Comparison of ENCODE assay signal across 22 cellular contexts in the genomic region with DNA sequence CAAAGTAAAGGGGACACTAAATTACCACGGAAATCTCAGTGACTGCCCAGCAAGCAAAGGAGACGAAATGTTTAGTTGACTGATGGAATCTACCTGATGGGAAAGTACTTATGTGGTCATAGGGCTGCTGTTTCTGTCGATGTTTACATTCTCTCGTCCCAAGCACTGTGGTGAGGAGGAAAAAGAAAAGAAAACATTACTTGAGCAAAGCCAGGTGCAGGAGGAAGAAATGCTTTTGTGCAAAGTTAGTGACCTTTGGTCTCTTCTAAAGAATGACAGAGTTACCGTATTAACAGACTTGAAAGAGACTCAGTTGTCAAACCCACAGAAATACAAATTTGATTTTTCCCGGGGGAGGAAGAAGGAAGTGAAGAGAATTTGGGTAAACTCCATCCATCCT. TPM values are rescaled to one million over a fixed set of nuclear protein-coding genes. Genes with fewer than 3 reads are reported as not detected.
DNase-seq lines count a peak whose midpoint lies in the region; ATAC-seq and TF ChIP-seq lines count a peak whose summit lies in the region.
"Had no signal": no experiment of that assay in that cellular context is flagged by ENCODE, and none has a peak within 500 bp of the region (broad histone marks: within the 10 kb centered on the region; RNA-seq: fewer than 3 reads in every experiment).

No MANE protein-coding gene starts in this region.

- H4K91ac ChIP-seq in neuronal stem cell (ENCODE audit: low read depth, low read length, poor library complexity): no peak overlapping the region

- no peaks in the 10 kb centered on the region for H3K79me1 ChIP-seq in neuronal stem cell (ENCODE audit: low read depth, low read length)

- in situ Hi-C loops in Caki2 (cut with HindIII; ENCODE audit: low pct_unique_long_range_greater_than_20kb, low sequenced_read_pairs): no loop called here

- no peak overlapping the region for H3K4ac ChIP-seq in neuronal stem cell (ENCODE audit: low read length)

- ATAC-seq in HG03460 (IDR thresholded peaks at IDR 0.05; ENCODE audit: unreplicated experiment): no peak
- ATAC-seq: activated T-cell treated with anti-CD3 and anti-CD28 coated beads, Interleukin-2, amount 50 U/mL, for 4 hours; gastrocnemius medialis; GM23338 had no signal

- H4K8ac ChIP-seq in neuronal stem cell (ENCODE audit: low read depth, low read length): no peak overlapping the region

- H3K4me2 ChIP-seq in neuronal stem cell (ENCODE audit: insufficient read depth, low read length, poor library complexity, severe bottlenecking): no peak overlapping the region
- H3K4me2 ChIP-seq: GM23338 had no signal

- DNase-seq in Caki2 (ENCODE audit: low read depth) (peak; percentile 75), amniotic epithelial cell (ENCODE audit: low read depth) (peak; percentile 16), kidney epithelial cell (ENCODE audit: low read depth) (peak; percentile 32), neuronal stem cell (ENCODE audit: low spot score) (peak; percentile 31), mesenteric fat pad (ENCODE audit: low spot score) (no peak), NCI-H146 treated with DMSO at 0.1 percent for 48 hours (lab: John Stamatoyannopoulos, UW; ENCODE audit: unreplicated experiment) (no peak)
- DNase-seq in activated T-cell treated with anti-CD3 and anti-CD28 coated beads, Interleukin-2, amount 50 U/mL, for 48 hours: no peak
- DNase-seq: activated naive CD4-positive, alpha-beta T cell; activated T-cell treated with anti-CD3 and anti-CD28 coated beads, Interleukin-2, amount 50 U/mL, for 4 hours; cortex of kidney; gastrocnemius medialis; immature natural killer cell; NCI-H1694; NCI-H510A treated with DMSO at 0.1 percent for 48 hours; Right ventricle myocardium superior; stimulated activated CD4-positive, alpha-beta T cell treated with anti-CD3 and anti-CD28 coated beads, Interleukin-15, amount 100 ng/mL, for 24 hours; stimulated activated naive CD4-positive, alpha-beta T cell; testis had no signal

- no peak overlapping the region for H2BK15ac ChIP-seq in neuronal stem cell (ENCODE audit: low read length)

- peaks cover 3 to 5% of the 10 kb centered on the region in 2 donors for H3K4me1 ChIP-seq in neuronal stem cell (ENCODE audit: control insufficient read depth in 2 of 2, insufficient read depth in 1 of 2, low read depth in 1 of 2, low read length in 2 of 2)
- H3K4me1 ChIP-seq: gastrocnemius medialis, testis had no signal

- no peak overlapping the region for H3K18ac ChIP-seq in neuronal stem cell (ENCODE audit: low read length)

- no peak overlapping the region for H2BK5ac ChIP-seq in neuronal stem cell (ENCODE audit: low read length)

- peak overlapping the region; percentile 62 for H3K27ac ChIP-seq in neuronal stem cell (replicated peaks; ENCODE audit: low read length)
- H3K27ac ChIP-seq: C4-2B, gastrocnemius medialis, HL-60, testis had no signal

- no peak overlapping the region for H3K23ac ChIP-seq in neuronal stem cell (ENCODE audit: low read depth, low read length, poor library complexity)

- no peak overlapping the region for H2AFZ ChIP-seq in neuronal stem cell (ENCODE audit: low read length)
- H2AFZ ChIP-seq: GM23338 had no signal

- no peak overlapping the region for H2BK120ac ChIP-seq in neuronal stem cell (ENCODE audit: low read depth, low read length)

- no peak overlapping the region for H3K9ac ChIP-seq in neuronal stem cell (ENCODE audit: low read depth, low read length, poor library complexity)

- no peak overlapping the region for H3K14ac ChIP-seq in neuronal stem cell (ENCODE audit: low read length)

- peaks cover 0 to 2% of the 10 kb centered on the region in 2 donors for H3K9me3 ChIP-seq in neuronal stem cell (replicated peaks in 1 of 2; ENCODE audit: control insufficient read depth in 2 of 2, insufficient read depth in 1 of 2, low read depth in 1 of 2, low read length in 2 of 2)
- H3K9me3 ChIP-seq: gastrocnemius medialis, testis had no signal

- no peak overlapping the region for H2AK5ac ChIP-seq in neuronal stem cell (ENCODE audit: low read depth, low read length)

- no peak overlapping the region for H2BK12ac ChIP-seq in neuronal stem cell (ENCODE audit: low read length)

- no peak for TF ChIP-seq CTCF in kidney epithelial cell (IDR thresholded peaks at IDR 0.05; ENCODE audit: insufficient read depth, low read length, poor library complexity, severe bottlenecking)

- no peaks in the 10 kb centered on the region for H3K27me3 ChIP-seq in kidney epithelial cell (ENCODE audit: control insufficient read depth, insufficient read depth, low read length)
- H3K27me3 ChIP-seq in neuronal stem cell (ENCODE audit: control insufficient read depth in 3 of 3, insufficient read depth in 3 of 3, low read depth in 1 of 3, low read length in 3 of 3): no peaks in the 10 kb centered on the region
- H3K27me3 ChIP-seq: gastrocnemius medialis, testis had no signal

- H3K36me3 ChIP-seq in kidney epithelial cell (ENCODE audit: control insufficient read depth, insufficient read depth, low read length): no peaks in the 10 kb centered on the region
- peaks cover 0 to 65% of the 10 kb centered on the region in 2 donors for H3K36me3 ChIP-seq in neuronal stem cell (replicated peaks in 1 of 2; ENCODE audit: control insufficient read depth in 2 of 2, insufficient read depth in 2 of 2, low read length in 2 of 2)

- no CpG with 5 or more reads among the region's 6 CpGs for WGBS in neuronal stem cell (ENCODE audit: extremely low coverage in 2 of 2, insufficient read length in 2 of 2, insufficient replicate concordance in 1 of 2), 2 donors

- no peak overlapping the region for H3K4me3 ChIP-seq in kidney epithelial cell (ENCODE audit: low read depth, low read length)
- H3K4me3 ChIP-seq in neuronal stem cell (ENCODE audit: low read length in 2 of 2): no peak overlapping the region
- H3K4me3 ChIP-seq: gastrocnemius medialis, GM23338, testis had no signal

RNA-seq across cellular contexts. Expression of gene FMC1, which starts 43.3 kb away (rescaled TPM):
- total RNA-seq in Caki2 (2014; rRNA removed; shearing (Covaris generic); ENCODE audit: low replicate concordance): 15.9 and 48.3 TPM in 2 replicates
- total RNA-seq in kidney epithelial cell: 8.3 and 8.4 TPM in 2 replicates
- 79.5 TPM for polyA plus RNA-seq in neuronal stem cell (2013, experiment 1 of 2)
- 82.2 TPM for polyA plus RNA-seq in neuronal stem cell (2013, experiment 2 of 2)
- total RNA-seq in mesenteric fat pad: 9.9 TPM

Comparison
In these comparisons a context has a peak if more than half of its experiments do, and no peak if none do; other contexts are left out.
1. DNase-seq: peak in Caki2 (single experiment), amniotic epithelial cell (single experiment), kidney epithelial cell (single experiment) and neuronal stem cell (single experiment); none in mesenteric fat pad (single experiment), activated T-cell treated with anti-CD3 and anti-CD28 coated beads, Interleukin-2, amount 50 U/mL, for 48 hours (0 of 2) and NCI-H146 treated with DMSO at 0.1 percent for 48 hours (single experiment).